ENCODE assay signal across 10 cellular contexts in genomic region chr17:1039511-1040215, GRCh38. TPM values are rescaled to one million over a fixed set of nuclear protein-coding genes. Genes with fewer than 3 reads are reported as not detected.
DNase-seq lines count a peak whose midpoint lies in the region; ATAC-seq and TF ChIP-seq lines count a peak whose summit lies in the region.
"Had no signal": no experiment of that assay in that cellular context is flagged by ENCODE, and none has a peak within 500 bp of the region (broad histone marks: within the 10 kb centered on the region; RNA-seq: fewer than 3 reads in every experiment).

No MANE protein-coding gene starts in this region.

- no peaks in the 10 kb centered on the region for H3K27me3 Mint-ChIP-seq in activated T-cell treated with anti-CD3 and anti-CD28 coated beads, Interleukin-2, amount 50 U/mL, for 24 hours

- peaks cover 17% of the 10 kb centered on the region for H3K36me3 Mint-ChIP-seq in activated T-cell treated with anti-CD3 and anti-CD28 coated beads, Interleukin-2, amount 50 U/mL, for 24 hours (ENCODE audit: low read depth)

- no TSS peak for BruUV-seq in PC-9 (replicated peaks; lab: Mats Ljungman, UMichigan)

- H3K4me1 Mint-ChIP-seq in activated T-cell treated with anti-CD3 and anti-CD28 coated beads, Interleukin-2, amount 50 U/mL, for 24 hours (ENCODE audit: low read depth), result no peaks in the 10 kb centered on the region

- POLR2A ChIA-PET in PC-9 (lab: Charles Lee; ENCODE audit: unreplicated experiment), result no interaction called here

- peaks cover 7% of the 10 kb centered on the region; the same call in 1 of the 2 replicates for H4K20me1 ChIP-seq in PC-9 (ENCODE audit: insufficient read depth)

- H3K27ac ChIP-seq in HUES6 (ENCODE audit: low read depth, low read length) (0 out of 2 replicates have a peak overlapping the region, but pooled peaks have one; percentile 9), PC-9 (no peak overlapping the region)

- H3K4me1 ChIP-seq in HUES6 (ENCODE audit: control insufficient read depth, insufficient read depth, low read length), result peaks cover 24% of the 10 kb centered on the region
- no peaks in the 10 kb centered on the region for H3K4me1 ChIP-seq in PC-9 (replicated peaks; ENCODE audit: insufficient read depth)

- H3K36me3 ChIP-seq in HUES6 (ENCODE audit: control insufficient read depth, insufficient read depth, low read length), result no peaks in the 10 kb centered on the region
- H3K36me3 ChIP-seq in PC-9 (ENCODE audit: low read depth), result no peaks in the 10 kb centered on the region

- no peak overlapping the region for H3K27ac Mint-ChIP-seq in activated T-cell treated with anti-CD3 and anti-CD28 coated beads, Interleukin-2, amount 50 U/mL, for 24 hours

- no peaks in the 10 kb centered on the region for H3K79me2 ChIP-seq in PC-9 (ENCODE audit: low read depth)

- intact Hi-C loops in left colon (cut with DNase I, micrococcal nuclease) (no loop called here), sciatic nerve (cut with DNase I) (no loop called here), PC-9 (cut with micrococcal nuclease; ENCODE audit: unreplicated experiment) (no loop called here)

- DNase-seq in choroid plexus epithelial cell (ENCODE audit: low read depth) (peak; percentile 11), left colon (peak; percentile 43 to 70), sciatic nerve (ENCODE audit: low spot score) (peak; percentile 88), PC-9 (no peak), DMS153 treated with DMSO at 0.1 percent for 48 hours (lab: John Stamatoyannopoulos, UW; ENCODE audit: unreplicated experiment) (no peak)
- DNase-seq in activated T-cell treated with anti-CD3 and anti-CD28 coated beads, Interleukin-2, amount 50 U/mL, for 24 hours, result no peak
- DNase-seq: activated CD4-positive, alpha-beta T cell treated with anti-CD3 and anti-CD28 coated beads, Interleukin-2, amount 50 U/mL, for 1 hour; NCI-H1105 treated with DMSO at 0.1 percent for 48 hours had no signal

- H3K9me3 ChIP-seq in HUES6 (ENCODE audit: control insufficient read depth, insufficient read depth, low read depth, low read length), result no peaks in the 10 kb centered on the region
- H3K9me3 ChIP-seq in PC-9 (ENCODE audit: insufficient read depth, low read depth), result no peaks in the 10 kb centered on the region

- H2AFZ ChIP-seq in PC-9, result no peak overlapping the region

- H3K27me3 ChIP-seq in HUES6 (ENCODE audit: control insufficient read depth, insufficient read depth, low read length), result no peaks in the 10 kb centered on the region
- H3K27me3 ChIP-seq in PC-9 (ENCODE audit: insufficient read depth, low read depth), result no peaks in the 10 kb centered on the region

- no peaks in the 10 kb centered on the region for H3K9me2 ChIP-seq in PC-9 (ENCODE audit: insufficient read depth)

- no peak overlapping the region for H3K9ac ChIP-seq in HUES6 (ENCODE audit: low read length)

- no peaks in the 10 kb centered on the region for H3K9me3 Mint-ChIP-seq in activated T-cell treated with anti-CD3 and anti-CD28 coated beads, Interleukin-2, amount 50 U/mL, for 24 hours

- peak; percentile 38 for ATAC-seq in left colon
- peak; percentile 90 for ATAC-seq in sciatic nerve
- ATAC-seq in GM19397 (IDR thresholded peaks at IDR 0.05; ENCODE audit: unreplicated experiment), result no peak

- H3K4me3 ChIP-seq in HUES6 (ENCODE audit: low read depth, low read length) (no peak overlapping the region), choroid plexus epithelial cell (ENCODE audit: low read depth, low read length) (no peak overlapping the region), PC-9 (no peak overlapping the region)

- no peak overlapping the region for H3K4me3 Mint-ChIP-seq in activated T-cell treated with anti-CD3 and anti-CD28 coated beads, Interleukin-2, amount 50 U/mL, for 24 hours

- no peaks in the 10 kb centered on the region for H3F3A ChIP-seq in PC-9 (ENCODE audit: insufficient read depth, low read depth)

- CTCF ChIA-PET in PC-9 (lab: Charles Lee), result no interaction called here

- no peak overlapping the region for H3K4me2 ChIP-seq in PC-9

- no peak for TF ChIP-seq CTCF in choroid plexus epithelial cell (conservative IDR thresholded peaks at IDR 0.05; ENCODE audit: low read depth, low read length)
- no peak for TF ChIP-seq CTCF in PC-9 (conservative IDR thresholded peaks at IDR 0.05)

RNA-seq across cellular contexts. Expression of gene TIMM22, which starts 42.7 kb away (rescaled TPM):
- total RNA-seq in left colon (1 to 10 TPM; 8.2 to 9.0 TPM), sciatic nerve (9.3 TPM), PC-9 (2021) (11.5 and 11.6 TPM in 2 replicates)

Comparison
In these comparisons a context has a peak if more than half of its experiments do, and no peak if none do; other contexts are left out.
1. DNase-seq: peak in choroid plexus epithelial cell (single experiment), left colon (2 of 2) and sciatic nerve (single experiment); none in PC-9 (0 of 2), activated T-cell treated with anti-CD3 and anti-CD28 coated beads, Interleukin-2, amount 50 U/mL, for 24 hours (single experiment) and DMS153 treated with DMSO at 0.1 percent for 48 hours (single experiment).